ENCODE assay signal across 9 cellular contexts in genomic region chr5:91240175-91240574, GRCh38.
"Had no signal": no experiment of that assay in that cellular context is flagged by ENCODE, and none has a peak within 500 bp of the region (broad histone marks: within the 10 kb centered on the region; RNA-seq: fewer than 3 reads in every experiment).

No MANE protein-coding gene starts in this region.

- DNase-seq: GM23248, GOT3, H7, HFFc6, IMR-90, KBM-7 had no signal

- H3K4me3 ChIP-seq: GM23248, HAP-1 had no signal

- H3K9ac ChIP-seq: GM23248 had no signal

- H3K9me3 ChIP-seq: HAP-1 had no signal

- H2AFZ ChIP-seq: GM23248 had no signal

- ATAC-seq: HCT116 had no signal

- H3K36me3 ChIP-seq: HAP-1 had no signal

- H3K27ac ChIP-seq: GM23248, HL-60 had no signal
